Comparison of ENCODE assay signal across 2 cellular contexts in the genomic region with DNA sequence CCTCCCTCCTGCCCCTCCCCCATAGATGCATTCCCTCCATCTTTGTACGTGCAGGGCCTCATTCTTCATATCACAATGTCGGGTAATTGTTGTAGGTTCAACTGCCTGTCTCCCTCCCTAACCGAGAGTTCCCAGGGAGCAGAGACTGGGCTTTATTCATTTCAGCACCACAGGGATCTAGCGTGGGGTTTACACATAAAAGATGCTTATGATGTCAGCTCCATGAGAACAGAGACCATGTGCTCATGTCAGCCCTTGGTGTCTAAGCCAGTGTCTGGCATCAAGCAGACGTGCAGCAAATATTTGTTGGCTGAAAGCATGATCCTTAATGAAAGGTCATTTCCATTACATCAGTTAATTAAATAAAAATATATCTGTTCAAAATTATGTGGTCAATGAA.
TF ChIP-seq lines count a peak whose summit lies in the region.

No MANE protein-coding gene starts in this region.

TF ChIP-seq in SK-N-SH treated with all-trans-retinoic acid at 6 μM for 48 hours, 23 proteins besides CTCF, POLR2A, EP300 and RAD21 (continued from another document):
- no peak for TF ChIP-seq ZNF565 (CRISPR knock-in tag; conservative IDR thresholded peaks at IDR 0.05; ENCODE audit: low read depth)
- no peak for TF ChIP-seq PPARA (CRISPR knock-in tag; IDR thresholded peaks at IDR 0.05; ENCODE audit: borderline replicate concordance)
- TF ChIP-seq SNAI2 (CRISPR knock-in tag; IDR thresholded peaks at IDR 0.05), result no peak
- no peak for TF ChIP-seq ZFP3 (CRISPR knock-in tag; IDR thresholded peaks at IDR 0.05)
- TF ChIP-seq, protein P1, sequence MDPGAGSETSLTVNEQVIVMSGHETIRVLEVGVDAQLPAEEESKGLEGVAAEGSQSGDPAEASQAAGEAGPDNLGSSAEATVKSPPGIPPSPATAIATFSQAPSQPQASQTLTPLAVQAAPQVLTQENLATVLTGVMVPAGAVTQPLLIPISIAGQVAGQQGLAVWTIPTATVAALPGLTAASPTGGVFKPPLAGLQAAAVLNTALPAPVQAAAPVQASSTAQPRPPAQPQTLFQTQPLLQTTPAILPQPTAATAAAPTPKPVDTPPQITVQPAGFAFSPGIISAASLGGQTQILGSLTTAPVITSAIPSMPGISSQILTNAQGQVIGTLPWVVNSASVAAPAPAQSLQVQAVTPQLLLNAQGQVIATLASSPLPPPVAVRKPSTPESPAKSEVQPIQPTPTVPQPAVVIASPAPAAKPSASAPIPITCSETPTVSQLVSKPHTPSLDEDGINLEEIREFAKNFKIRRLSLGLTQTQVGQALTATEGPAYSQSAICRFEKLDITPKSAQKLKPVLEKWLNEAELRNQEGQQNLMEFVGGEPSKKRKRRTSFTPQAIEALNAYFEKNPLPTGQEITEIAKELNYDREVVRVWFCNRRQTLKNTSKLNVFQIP (CRISPR knock-in tag; IDR thresholded peaks at IDR 0.05; ENCODE audit: borderline replicate concordance, low read depth), result no peak
- TF ChIP-seq, protein P2, sequence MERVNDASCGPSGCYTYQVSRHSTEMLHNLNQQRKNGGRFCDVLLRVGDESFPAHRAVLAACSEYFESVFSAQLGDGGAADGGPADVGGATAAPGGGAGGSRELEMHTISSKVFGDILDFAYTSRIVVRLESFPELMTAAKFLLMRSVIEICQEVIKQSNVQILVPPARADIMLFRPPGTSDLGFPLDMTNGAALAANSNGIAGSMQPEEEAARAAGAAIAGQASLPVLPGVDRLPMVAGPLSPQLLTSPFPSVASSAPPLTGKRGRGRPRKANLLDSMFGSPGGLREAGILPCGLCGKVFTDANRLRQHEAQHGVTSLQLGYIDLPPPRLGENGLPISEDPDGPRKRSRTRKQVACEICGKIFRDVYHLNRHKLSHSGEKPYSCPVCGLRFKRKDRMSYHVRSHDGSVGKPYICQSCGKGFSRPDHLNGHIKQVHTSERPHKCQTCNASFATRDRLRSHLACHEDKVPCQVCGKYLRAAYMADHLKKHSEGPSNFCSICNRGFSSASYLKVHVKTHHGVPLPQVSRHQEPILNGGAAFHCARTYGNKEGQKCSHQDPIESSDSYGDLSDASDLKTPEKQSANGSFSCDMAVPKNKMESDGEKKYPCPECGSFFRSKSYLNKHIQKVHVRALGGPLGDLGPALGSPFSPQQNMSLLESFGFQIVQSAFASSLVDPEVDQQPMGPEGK (CRISPR knock-in tag; IDR thresholded peaks at IDR 0.05; ENCODE audit: borderline replicate concordance), result no peak
- TF ChIP-seq ESRRG (CRISPR knock-in tag; IDR thresholded peaks at IDR 0.05), result no peak
- TF ChIP-seq BACH2 (CRISPR knock-in tag; IDR thresholded peaks at IDR 0.05; ENCODE audit: borderline replicate concordance), result no peak

TF ChIP-seq in SK-N-SH, 30 proteins besides CTCF, POLR2A, EP300 and RAD21 (continued from another document):
- TF ChIP-seq POLR2AphosphoS5 (IDR thresholded peaks at IDR 0.05; ENCODE audit: low read depth, low read length) (no peak), MEF2A (IDR thresholded peaks at IDR 0.05; ENCODE audit: borderline replicate concordance, low read depth) (no peak), GATA2 (CRISPR knock-in tag; IDR thresholded peaks at IDR 0.05) (no peak), RCOR1 (IDR thresholded peaks at IDR 0.05; ENCODE audit: low read length) (no peak), TAF1 (IDR thresholded peaks at IDR 0.05; ENCODE audit: borderline replicate concordance, low read depth, low read length) (no peak), NFIC (IDR thresholded peaks at IDR 0.05; ENCODE audit: borderline replicate concordance) (no peak), GABPA (IDR thresholded peaks at IDR 0.05; ENCODE audit: low read depth) (no peak)
- TF ChIP-seq, protein P3, sequence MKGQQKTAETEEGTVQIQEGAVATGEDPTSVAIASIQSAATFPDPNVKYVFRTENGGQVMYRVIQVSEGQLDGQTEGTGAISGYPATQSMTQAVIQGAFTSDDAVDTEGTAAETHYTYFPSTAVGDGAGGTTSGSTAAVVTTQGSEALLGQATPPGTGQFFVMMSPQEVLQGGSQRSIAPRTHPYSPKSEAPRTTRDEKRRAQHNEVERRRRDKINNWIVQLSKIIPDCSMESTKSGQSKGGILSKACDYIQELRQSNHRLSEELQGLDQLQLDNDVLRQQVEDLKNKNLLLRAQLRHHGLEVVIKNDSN (IDR thresholded peaks at IDR 0.05; ENCODE audit: borderline replicate concordance, low read depth), result no peak
